In the genomic region with DNA sequence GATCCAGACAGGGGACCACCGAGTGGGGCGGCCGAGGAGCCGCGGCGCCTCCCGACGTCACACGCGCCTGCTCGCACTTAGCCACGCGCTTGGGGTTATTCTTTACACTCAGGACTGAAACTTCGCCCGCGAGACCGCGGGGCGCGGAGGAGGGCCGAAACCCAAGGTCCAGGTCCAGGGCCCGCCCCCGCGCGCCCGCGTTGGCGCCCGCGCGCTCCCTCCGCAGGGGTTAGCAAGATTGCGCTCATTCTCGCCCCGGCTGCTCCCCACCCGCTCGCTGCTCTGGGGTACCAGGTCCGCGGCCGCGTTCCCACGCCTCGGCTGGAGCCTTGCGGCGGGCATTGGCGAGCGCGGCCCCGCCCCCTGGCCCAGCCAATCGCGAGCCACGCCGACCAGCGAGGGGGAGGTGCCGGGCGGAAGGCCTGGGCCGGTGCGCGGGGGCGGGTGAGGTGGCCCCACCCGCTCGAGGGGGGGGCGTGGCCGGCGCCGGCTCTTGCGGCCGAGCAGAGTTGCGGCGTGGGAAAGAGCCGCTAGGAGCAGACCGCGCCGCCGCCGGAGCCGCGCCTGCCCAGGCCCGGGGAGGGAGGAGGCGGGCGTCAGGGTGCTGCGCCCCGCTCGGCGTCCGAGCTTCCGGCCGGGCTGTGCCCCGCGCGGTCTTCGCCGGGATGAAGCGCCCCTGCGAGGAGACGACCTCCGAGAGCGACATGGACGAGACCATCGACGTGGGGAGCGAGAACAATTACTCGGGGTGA, we compare ENCODE assay signal across 8 cellular contexts. TPM values are rescaled to one million over a fixed set of nuclear protein-coding genes. Genes with fewer than 3 reads are reported as not detected.
DNase-seq lines count a peak whose midpoint lies in the region; ATAC-seq and TF ChIP-seq lines count a peak whose summit lies in the region.

A gene (plus strand): TSS at position 521 of the 752 bp plus-strand sequence. CDS start 145 bp downstream, at position 666.

- no peak within 1 kb of the TSS for H3K27ac ChIP-seq in Panc1 (ENCODE audit: low read length)

- POLR2A ChIA-PET in Panc1 (lab: Charles Lee): no interaction called here
- POLR2A ChIA-PET in naive thymus-derived CD8-positive, alpha-beta T cell (lab: Charles Lee): interaction anchor here (1.2 to 3.2 kb wide), 3 partner anchors 32 to 447 kb away, joined by 7 to 19 read pairs (median 18); a partner anchor contains a TSS

- H3K4me1 Mint-ChIP-seq in naive thymus-derived CD8-positive, alpha-beta T cell: peaks cover 17 to 42% (median 35%) of the 10 kb centered on the region in 4 donors
- H3K4me1 Mint-ChIP-seq in stimulated activated effector memory CD8-positive, alpha-beta T cell treated with anti-CD3 and anti-CD28 coated beads, Interleukin-12 subunit alpha, Interleukin-12 subunit beta, amount 100 ng/mL, for 72 hours: peaks cover 37% of the 10 kb centered on the region

- peak within 1 kb of the TSS; percentile 65 to 74 for H3K4me3 ChIP-seq in Panc1 (ENCODE audit: low read depth in 2 of 2, low read length in 2 of 2)
- H3K4me3 ChIP-seq in fibroblast of mammary gland (ENCODE audit: control insufficient read depth, low read depth, low read length): peak within 1 kb of the TSS; percentile 51

- H3K27me3 Mint-ChIP-seq in naive thymus-derived CD8-positive, alpha-beta T cell: peaks cover 18 to 46% (median 34%) of the 10 kb centered on the region in 5 donors

- peaks cover 27% of the 10 kb centered on the region for H3K4me1 ChIP-seq in Panc1 (ENCODE audit: control insufficient read depth, insufficient read depth, low read length)

- peak within 1 kb of the TSS; percentile 57 to 91 (median 79) for H3K27ac Mint-ChIP-seq in naive thymus-derived CD8-positive, alpha-beta T cell
- peak within 1 kb of the TSS; percentile 16 for H3K27ac Mint-ChIP-seq in stimulated activated effector memory CD8-positive, alpha-beta T cell treated with anti-CD3 and anti-CD28 coated beads, Interleukin-12 subunit alpha, Interleukin-12 subunit beta, amount 100 ng/mL, for 72 hours

- H3K36me3 Mint-ChIP-seq in naive thymus-derived CD8-positive, alpha-beta T cell: no peaks in the 10 kb centered on the region
- H3K36me3 Mint-ChIP-seq in stimulated activated effector memory CD8-positive, alpha-beta T cell treated with anti-CD3 and anti-CD28 coated beads, Interleukin-12 subunit alpha, Interleukin-12 subunit beta, amount 100 ng/mL, for 72 hours: peaks cover 6% of the 10 kb centered on the region

- ATAC-seq in GM21528 (IDR thresholded peaks at IDR 0.05; ENCODE audit: low FRiP score, unreplicated experiment): peak; percentile 84
- peak; percentile 95 for ATAC-seq in Panc1
- peak; percentile 65 to 69 for ATAC-seq in naive thymus-derived CD8-positive, alpha-beta T cell
- ATAC-seq in stimulated activated effector memory CD8-positive, alpha-beta T cell treated with anti-CD3 and anti-CD28 coated beads, Interleukin-12 subunit alpha, Interleukin-12 subunit beta, amount 100 ng/mL, for 72 hours: peak; percentile 89

- H3K27me3 ChIP-seq in Panc1 (ENCODE audit: control insufficient read depth, insufficient read depth, low read length): peaks cover 79% of the 10 kb centered on the region

- CTCF ChIA-PET in Panc1 (lab: Charles Lee): no interaction called here

- in situ Hi-C loops in Panc1 (cut with HindIII; ENCODE audit: low pct_unique_long_range_greater_than_20kb, low sequenced_read_pairs): no loop called here

- H3K36me3 ChIP-seq in Panc1 (ENCODE audit: control insufficient read depth, insufficient read depth, low read length): no peaks in the 10 kb centered on the region

- H3K9me3 ChIP-seq in Panc1 (ENCODE audit: control insufficient read depth, insufficient read depth, low read depth, low read length): no peaks in the 10 kb centered on the region

- intact Hi-C loops in Panc1 (cut with micrococcal nuclease; ENCODE audit: unreplicated experiment): loop anchor here (1.0 kb wide), 1 partner anchor 435 kb away; no protein-coding TSS in a partner anchor

- no peaks in the 10 kb centered on the region for H3K9me3 Mint-ChIP-seq in naive thymus-derived CD8-positive, alpha-beta T cell
- no peaks in the 10 kb centered on the region for H3K9me3 Mint-ChIP-seq in stimulated activated effector memory CD8-positive, alpha-beta T cell treated with anti-CD3 and anti-CD28 coated beads, Interleukin-12 subunit alpha, Interleukin-12 subunit beta, amount 100 ng/mL, for 72 hours

- DNase-seq in DMS 273 treated with DMSO at 0.1 percent for 48 hours (lab: John Stamatoyannopoulos, UW) (peak; percentile 73), HuH-7 (ENCODE audit: low spot score) (peak; percentile 94), Panc1 (ENCODE audit: low read depth, low spot score) (no peak), fibroblast of mammary gland (ENCODE audit: low read depth) (peak; percentile 80)
- DNase-seq in activated T-helper 9 cell treated with anti-CD3 and anti-CD28 coated beads, Interleukin-2, amount 50 U/mL, for 16 hours (ENCODE audit: low read depth): peak; percentile 78
- peak; percentile 65 to 86 (median 74) for DNase-seq in naive thymus-derived CD8-positive, alpha-beta T cell
- DNase-seq in stimulated activated effector memory CD8-positive, alpha-beta T cell treated with anti-CD3 and anti-CD28 coated beads, Interleukin-12 subunit alpha, Interleukin-12 subunit beta, amount 100 ng/mL, for 72 hours (ENCODE audit: low spot score in 2 of 2): peak; percentile 86 to 92

- TF ChIP-seq CTCF in Panc1 (IDR thresholded peaks at IDR 0.05) (no peak), fibroblast of mammary gland (conservative IDR thresholded peaks at IDR 0.05; ENCODE audit: control insufficient read depth, insufficient read depth, low read depth, low read length) (no peak)

- BruUV-seq in Panc1 (replicated peaks; lab: Mats Ljungman, UMichigan): no TSS peak

- H3K4me3 Mint-ChIP-seq in naive thymus-derived CD8-positive, alpha-beta T cell: peak within 1 kb of the TSS; percentile 87 to 95 (median 92)
- H3K4me3 Mint-ChIP-seq in stimulated activated effector memory CD8-positive, alpha-beta T cell treated with anti-CD3 and anti-CD28 coated beads, Interleukin-12 subunit alpha, Interleukin-12 subunit beta, amount 100 ng/mL, for 72 hours: peak within 1 kb of the TSS; percentile 91

RNA-seq across cellular contexts. Expression of the gene that starts here (rescaled TPM):
- not detected for total RNA-seq in Panc1 (2021; ENCODE audit: unreplicated experiment)
- not detected for polyA plus RNA-seq in Panc1 (2012; ENCODE audit: insufficient read length)
- under 1 TPM; 0.33 to 0.60 TPM for total RNA-seq in naive thymus-derived CD8-positive, alpha-beta T cell
- under 1 TPM; 0.18 to 0.32 (median 0.27) TPM for polyA plus RNA-seq in naive thymus-derived CD8-positive, alpha-beta T cell

Comparison
In these comparisons a context has a peak if more than half of its experiments do, and no peak if none do; other contexts are left out.
1. Peak in ATAC-seq and H3K4me3 ChIP-seq in Panc1; RNA of the gene not detected or under 1 TPM.
2. Peak in DNase-seq and ATAC-seq in naive thymus-derived CD8-positive, alpha-beta T cell; RNA of the gene not detected or under 1 TPM.